12 cellular contexts compared by ENCODE assay signal in genomic region chr15:70698991-70699390, GRCh38.
DNase-seq lines count a peak whose midpoint lies in the region; ATAC-seq and TF ChIP-seq lines count a peak whose summit lies in the region.
"Had no signal": no experiment of that assay in that cellular context is flagged by ENCODE, and none has a peak within 500 bp of the region (broad histone marks: within the 10 kb centered on the region; RNA-seq: fewer than 3 reads in every experiment).

No MANE protein-coding gene starts in this region.

- 42% methylated on average over 1 of the region's 1 CpG for WGBS in right cardiac atrium
- WGBS in hepatocyte (ENCODE audit: low lambda C conversion rate, missing lambda C conversion rate) = 19% methylated on average over 1 of the region's 1 CpG

- peaks cover 7% of the 10 kb centered on the region for H3K4me1 ChIP-seq in right cardiac atrium (ENCODE audit: control insufficient read depth, insufficient read depth, low read length)
- H3K4me1 ChIP-seq in hepatocyte (ENCODE audit: insufficient read depth) = peaks cover 32% of the 10 kb centered on the region

- TF ChIP-seq CTCF in hepatocyte (IDR thresholded peaks at IDR 0.05; ENCODE audit: poor library complexity) (no peak), retinal pigment epithelial cell (conservative IDR thresholded peaks at IDR 0.05; ENCODE audit: low read depth, low read length) (no peak)

- no peak for DNase-seq in right cardiac atrium
- no peak for DNase-seq in Right ventricle myocardium superior
- DNase-seq in hepatocyte (ENCODE audit: low spot score) = no peak
- no peak for DNase-seq in retinal pigment epithelial cell (ENCODE audit: low read depth)
- DNase-seq in activated CD4-positive, CD25-positive, alpha-beta regulatory T cell (lab: John Stamatoyannopoulos, UW) = no peak
- no peak for DNase-seq in NCI-H2029 treated with DMSO at 0.1 percent for 48 hours (lab: John Stamatoyannopoulos, UW)
- DNase-seq in glomerular visceral epithelial cell (ENCODE audit: extremely low spot score) = no peak
- DNase-seq: COR-L47, mesendoderm, NCI-H146, nucleus accumbens had no signal

- peaks cover 52% of the 10 kb centered on the region for H3K79me2 ChIP-seq in hepatocyte

- H4K20me1 ChIP-seq in hepatocyte (ENCODE audit: insufficient read depth, poor library complexity, severe bottlenecking) = no peaks in the 10 kb centered on the region

- no peak overlapping the region for H3K4me3 ChIP-seq in right cardiac atrium (ENCODE audit: low read length)
- H3K4me3 ChIP-seq in hepatocyte = no peak overlapping the region
- peak overlapping the region; percentile 69 for H3K4me3 ChIP-seq in retinal pigment epithelial cell (ENCODE audit: low read length)

- ATAC-seq in right cardiac atrium (no peak), Right ventricle myocardium superior (ENCODE audit: poor library complexity) (no peak), GM18498 (IDR thresholded peaks at IDR 0.05; ENCODE audit: unreplicated experiment) (no peak)

- intact Hi-C loops in right cardiac atrium (cut with DNase I) (loop anchor here in 1 of 4 donors (10.0 kb wide), 1 partner anchor 66 kb away; the partner anchor contains the start of gene UACA), Right ventricle myocardium superior (cut with DNase I) (no loop called here)

- H3K27ac ChIP-seq in right cardiac atrium (ENCODE audit: low read length) (peak overlapping the region; percentile 64), hepatocyte (peak overlapping the region; percentile 68)

- H3K9me2 ChIP-seq in hepatocyte (replicated peaks; ENCODE audit: insufficient read depth) = no peaks in the 10 kb centered on the region

- H3K4me2 ChIP-seq in hepatocyte = peak overlapping the region; percentile 73

- no peaks in the 10 kb centered on the region for H3K9me3 ChIP-seq in right cardiac atrium (ENCODE audit: control insufficient read depth, low read length)
- no peaks in the 10 kb centered on the region for H3K9me3 ChIP-seq in hepatocyte (ENCODE audit: low read depth)

- no peaks in the 10 kb centered on the region for H3K27me3 ChIP-seq in right cardiac atrium (ENCODE audit: control insufficient read depth, insufficient read depth)
- no peaks in the 10 kb centered on the region for H3K27me3 ChIP-seq in hepatocyte

- no peak overlapping the region for H2AFZ ChIP-seq in hepatocyte

- H3K36me3 ChIP-seq in hepatocyte (replicated peaks; ENCODE audit: insufficient read depth, low read depth) = no peaks in the 10 kb centered on the region
